ENCODE assay signal across 8 cellular contexts in genomic region chr19:42596391-42597071, GRCh38. TPM values are rescaled to one million over a fixed set of nuclear protein-coding genes. Genes with fewer than 3 reads are reported as not detected.
DNase-seq lines count a peak whose midpoint lies in the region; ATAC-seq and TF ChIP-seq lines count a peak whose summit lies in the region.

No MANE protein-coding gene starts in this region.

- no peak overlapping the region for H2BK12ac ChIP-seq in mesenchymal stem cell (ENCODE audit: low read length in 2 of 2)

- no peaks in the 10 kb centered on the region for H4K20me1 ChIP-seq in GM23338 (replicated peaks; ENCODE audit: insufficient read depth)

- no peak overlapping the region for H2BK15ac ChIP-seq in mesenchymal stem cell (ENCODE audit: low read depth, poor library complexity, severe bottlenecking)

- H3K27ac ChIP-seq in GM23338 (ENCODE audit: low read depth) (no peak overlapping the region), mesenchymal stem cell (ENCODE audit: low read length, poor library complexity, severe bottlenecking) (no peak overlapping the region), substantia nigra (ENCODE audit: low read depth, low read length, poor library complexity, severe bottlenecking) (no peak overlapping the region)

- H3K4me2 ChIP-seq in GM23338 (no peak overlapping the region), mesenchymal stem cell (ENCODE audit: low read length, poor library complexity, severe bottlenecking) (no peak overlapping the region)

- no peaks in the 10 kb centered on the region; the same call in 1 of the 2 replicates for H3K9me2 ChIP-seq in GM23338 (ENCODE audit: insufficient read depth)

- H3K4me1 Mint-ChIP-seq in GM23338 (no peaks in the 10 kb centered on the region), chondrocyte (ENCODE audit: low read depth) (no peaks in the 10 kb centered on the region)
- H3K4me1 Mint-ChIP-seq in T-helper 2 cell treated with Interferon-gamma antibody and Interleukin-4, amounts not matched to agents 5 μg/mL and 100 μg/mL, for 36 hours (ENCODE audit: low read depth) = no peaks in the 10 kb centered on the region

- H3K4me3 Mint-ChIP-seq in GM23338 = no peak overlapping the region
- no peak overlapping the region for H3K4me3 Mint-ChIP-seq in T-helper 2 cell treated with Interferon-gamma antibody and Interleukin-4, amounts not matched to agents 5 μg/mL and 100 μg/mL, for 36 hours
- no peak overlapping the region for H3K4me3 Mint-ChIP-seq in chondrocyte (ENCODE audit: unreplicated experiment)

- H4K8ac ChIP-seq in mesenchymal stem cell (ENCODE audit: low read length) = no peak overlapping the region

- no peak overlapping the region for H3K14ac ChIP-seq in mesenchymal stem cell (ENCODE audit: low read length in 2 of 2)

- H3K9me3 ChIP-seq in BE2C (no peaks in the 10 kb centered on the region), mesenchymal stem cell (ENCODE audit: control insufficient read depth, low read length) (no peaks in the 10 kb centered on the region)

- H2AFZ ChIP-seq in GM23338 (0 out of 2 replicates have a peak overlapping the region, but pooled peaks have one; percentile 23), mesenchymal stem cell (ENCODE audit: low read depth, low read length) (no peak overlapping the region)

- H3K36me3 Mint-ChIP-seq in GM23338 (ENCODE audit: low read depth) (no peaks in the 10 kb centered on the region), chondrocyte (ENCODE audit: low read depth) (no peaks in the 10 kb centered on the region)
- H3K36me3 Mint-ChIP-seq in T-helper 2 cell treated with Interferon-gamma antibody and Interleukin-4, amounts not matched to agents 5 μg/mL and 100 μg/mL, for 36 hours (ENCODE audit: low read depth) = no peaks in the 10 kb centered on the region

- no peaks in the 10 kb centered on the region for H3K79me2 ChIP-seq in GM23338 (replicated peaks; ENCODE audit: insufficient read depth)

- H3K18ac ChIP-seq in mesenchymal stem cell (ENCODE audit: low read depth in 1 of 2, low read length in 2 of 2) = no peak overlapping the region

- DNase-seq in BE2C (peak; percentile 52), GM23338 (ENCODE audit: low spot score) (peak; percentile 60), chondrocyte (ENCODE audit: low spot score) (no peak), mesenchymal stem cell (no peak), substantia nigra (lab: John Stamatoyannopoulos, UW) (peak in 34 of 49 donors; percentile 4 to 55 (median 16)), dedifferentiated amniotic fluid mesenchymal stem cell (ENCODE audit: extremely low spot score) (no peak)
- DNase-seq in T-helper 2 cell treated with Interferon-gamma antibody and Interleukin-4, amounts not matched to agents 5 μg/mL and 100 μg/mL, for 36 hours (ENCODE audit: low spot score) = peak; percentile 32

- H3K4ac ChIP-seq in mesenchymal stem cell (ENCODE audit: low read depth in 1 of 2, low read length in 2 of 2) = no peak overlapping the region

- H3K9me3 Mint-ChIP-seq in GM23338 (no peaks in the 10 kb centered on the region; the same call in 2 of the 3 replicates), chondrocyte (ENCODE audit: low read depth) (peaks cover 11% of the 10 kb centered on the region)
- no peaks in the 10 kb centered on the region for H3K9me3 Mint-ChIP-seq in T-helper 2 cell treated with Interferon-gamma antibody and Interleukin-4, amounts not matched to agents 5 μg/mL and 100 μg/mL, for 36 hours

- no peak overlapping the region for H2AK5ac ChIP-seq in mesenchymal stem cell (ENCODE audit: low read length, severe bottlenecking)

- H2BK120ac ChIP-seq in mesenchymal stem cell (ENCODE audit: low read depth, low read length) = no peak overlapping the region

- no peak overlapping the region for H3K4me3 ChIP-seq in BE2C (ENCODE audit: low read depth, low read length)
- no peak overlapping the region for H3K4me3 ChIP-seq in GM23338
- H3K4me3 ChIP-seq in mesenchymal stem cell (ENCODE audit: insufficient read depth in 1 of 2, low read depth in 1 of 2, low read length in 2 of 2) = no peak overlapping the region

- peak overlapping the region; percentile 19 for H4K91ac ChIP-seq in mesenchymal stem cell (ENCODE audit: low read length)

- TF ChIP-seq CTCF in BE2C (IDR thresholded peaks at IDR 0.05; ENCODE audit: low read depth, low read length) (peak; percentile 91), GM23338 (conservative IDR thresholded peaks at IDR 0.05; ENCODE audit: low read depth in 2 of 2) (peak; percentile 88 to 93), chondrocyte (IDR thresholded peaks at IDR 0.05) (peak; percentile 82)

- H3K9ac ChIP-seq in mesenchymal stem cell (ENCODE audit: low read length) = no peak overlapping the region

- no peak overlapping the region for H2BK5ac ChIP-seq in mesenchymal stem cell (ENCODE audit: low read depth, low read length, poor library complexity, severe bottlenecking)

- no peaks in the 10 kb centered on the region for H3K79me1 ChIP-seq in mesenchymal stem cell (replicated peaks; ENCODE audit: low read length, poor library complexity, severe bottlenecking)

- H3K36me3 ChIP-seq in BE2C (no peaks in the 10 kb centered on the region), GM23338 (ENCODE audit: insufficient read depth) (no peaks in the 10 kb centered on the region), mesenchymal stem cell (ENCODE audit: control insufficient read depth in 1 of 2, insufficient read depth in 2 of 2, low read depth in 1 of 2, low read length in 2 of 2) (no peaks in the 10 kb centered on the region)

- no peak overlapping the region for H3K27ac Mint-ChIP-seq in GM23338
- H3K27ac Mint-ChIP-seq in T-helper 2 cell treated with Interferon-gamma antibody and Interleukin-4, amounts not matched to agents 5 μg/mL and 100 μg/mL, for 36 hours = no peak overlapping the region
- H3K27ac Mint-ChIP-seq in chondrocyte (ENCODE audit: unreplicated experiment) = no peak overlapping the region

- WGBS in mesenchymal stem cell = 53% methylated on average over 14 of the region's 16 CpGs

- H3K27me3 ChIP-seq in BE2C (peaks cover 2% of the 10 kb centered on the region), GM23338 (ENCODE audit: insufficient read depth) (no peaks in the 10 kb centered on the region), mesenchymal stem cell (ENCODE audit: control insufficient read depth in 1 of 2, insufficient read depth in 1 of 2, low read length in 2 of 2) (peaks cover 0 to 57% of the 10 kb centered on the region in 2 experiments)

- H3K27me3 Mint-ChIP-seq in GM23338 (ENCODE audit: insufficient read depth, low read depth, poor library complexity) = peaks cover 12% of the 10 kb centered on the region
- peaks cover 9% of the 10 kb centered on the region for H3K27me3 Mint-ChIP-seq in T-helper 2 cell treated with Interferon-gamma antibody and Interleukin-4, amounts not matched to agents 5 μg/mL and 100 μg/mL, for 36 hours (ENCODE audit: low read depth)
- H3K27me3 Mint-ChIP-seq in chondrocyte (ENCODE audit: low read depth) = peaks cover 14% of the 10 kb centered on the region

- H3K23ac ChIP-seq in mesenchymal stem cell (ENCODE audit: low read length in 2 of 2) = no peak overlapping the region

- ATAC-seq in GM23338 (peak; percentile 89), GM21447 (IDR thresholded peaks at IDR 0.05; ENCODE audit: unreplicated experiment) (no peak)

- no peaks in the 10 kb centered on the region for H3F3A ChIP-seq in GM23338 (replicated peaks; ENCODE audit: low read depth)

- H3K4me1 ChIP-seq in BE2C = no peaks in the 10 kb centered on the region
- H3K4me1 ChIP-seq in GM23338 (ENCODE audit: insufficient read depth) = no peaks in the 10 kb centered on the region
- H3K4me1 ChIP-seq in mesenchymal stem cell (ENCODE audit: control insufficient read depth, insufficient read depth, low read depth, low read length) = no peaks in the 10 kb centered on the region

TF ChIP-seq in GM23338, 12 proteins besides CTCF, POLR2A, EP300 and RAD21 (continues in another document):
- TF ChIP-seq, protein P1, sequence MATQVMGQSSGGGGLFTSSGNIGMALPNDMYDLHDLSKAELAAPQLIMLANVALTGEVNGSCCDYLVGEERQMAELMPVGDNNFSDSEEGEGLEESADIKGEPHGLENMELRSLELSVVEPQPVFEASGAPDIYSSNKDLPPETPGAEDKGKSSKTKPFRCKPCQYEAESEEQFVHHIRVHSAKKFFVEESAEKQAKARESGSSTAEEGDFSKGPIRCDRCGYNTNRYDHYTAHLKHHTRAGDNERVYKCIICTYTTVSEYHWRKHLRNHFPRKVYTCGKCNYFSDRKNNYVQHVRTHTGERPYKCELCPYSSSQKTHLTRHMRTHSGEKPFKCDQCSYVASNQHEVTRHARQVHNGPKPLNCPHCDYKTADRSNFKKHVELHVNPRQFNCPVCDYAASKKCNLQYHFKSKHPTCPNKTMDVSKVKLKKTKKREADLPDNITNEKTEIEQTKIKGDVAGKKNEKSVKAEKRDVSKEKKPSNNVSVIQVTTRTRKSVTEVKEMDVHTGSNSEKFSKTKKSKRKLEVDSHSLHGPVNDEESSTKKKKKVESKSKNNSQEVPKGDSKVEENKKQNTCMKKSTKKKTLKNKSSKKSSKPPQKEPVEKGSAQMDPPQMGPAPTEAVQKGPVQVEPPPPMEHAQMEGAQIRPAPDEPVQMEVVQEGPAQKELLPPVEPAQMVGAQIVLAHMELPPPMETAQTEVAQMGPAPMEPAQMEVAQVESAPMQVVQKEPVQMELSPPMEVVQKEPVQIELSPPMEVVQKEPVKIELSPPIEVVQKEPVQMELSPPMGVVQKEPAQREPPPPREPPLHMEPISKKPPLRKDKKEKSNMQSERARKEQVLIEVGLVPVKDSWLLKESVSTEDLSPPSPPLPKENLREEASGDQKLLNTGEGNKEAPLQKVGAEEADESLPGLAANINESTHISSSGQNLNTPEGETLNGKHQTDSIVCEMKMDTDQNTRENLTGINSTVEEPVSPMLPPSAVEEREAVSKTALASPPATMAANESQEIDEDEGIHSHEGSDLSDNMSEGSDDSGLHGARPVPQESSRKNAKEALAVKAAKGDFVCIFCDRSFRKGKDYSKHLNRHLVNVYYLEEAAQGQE (IDR thresholded peaks at IDR 0.05; ENCODE audit: unreplicated experiment) = no peak
- TF ChIP-seq EZH2 (IDR thresholded peaks at IDR 0.05; ENCODE audit: low read depth, unreplicated experiment) (no peak), ZNF331 (CRISPR knock-in tag; IDR thresholded peaks at IDR 0.05; ENCODE audit: low read depth) (no peak)
- TF ChIP-seq, protein P2, sequence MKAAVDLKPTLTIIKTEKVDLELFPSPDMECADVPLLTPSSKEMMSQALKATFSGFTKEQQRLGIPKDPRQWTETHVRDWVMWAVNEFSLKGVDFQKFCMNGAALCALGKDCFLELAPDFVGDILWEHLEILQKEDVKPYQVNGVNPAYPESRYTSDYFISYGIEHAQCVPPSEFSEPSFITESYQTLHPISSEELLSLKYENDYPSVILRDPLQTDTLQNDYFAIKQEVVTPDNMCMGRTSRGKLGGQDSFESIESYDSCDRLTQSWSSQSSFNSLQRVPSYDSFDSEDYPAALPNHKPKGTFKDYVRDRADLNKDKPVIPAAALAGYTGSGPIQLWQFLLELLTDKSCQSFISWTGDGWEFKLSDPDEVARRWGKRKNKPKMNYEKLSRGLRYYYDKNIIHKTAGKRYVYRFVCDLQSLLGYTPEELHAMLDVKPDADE (IDR thresholded peaks at IDR 0.05) = no peak

RNA-seq across cellular contexts. Expression of gene CEACAM8, which starts 1.8 kb away (rescaled TPM):
- polyA plus RNA-seq in BE2C (2012; ENCODE audit: insufficient read depth, insufficient read length, low read depth) = not detected
- total RNA-seq in GM23338 (2014; rRNA removed; shearing (Covaris generic)) = not detected in 2 replicates
- polyA plus RNA-seq in GM23338 (2016; fragmentation: Nextera tagmentation; extraction: Ambion mirVana) = not detected in 2 replicates
- total RNA-seq in chondrocyte = not detected in 3 replicates
- not detected for polyA plus RNA-seq in mesenchymal stem cell (2013, experiment 1 of 2)
- not detected for polyA plus RNA-seq in mesenchymal stem cell (2013, experiment 2 of 2)

Comparison
In these comparisons a context has a peak if more than half of its experiments do, and no peak if none do; other contexts are left out.
1. DNase-seq: peak in BE2C (single experiment), GM23338 (single experiment), T-helper 2 cell treated with Interferon-gamma antibody and Interleukin-4, amounts not matched to agents 5 μg/mL and 100 μg/mL, for 36 hours (single experiment) and substantia nigra (34 of 49); none in chondrocyte (single experiment), mesenchymal stem cell (single experiment) and dedifferentiated amniotic fluid mesenchymal stem cell (single experiment).
2. Peak in every context shown above with its lines, with median percentiles within 50 percentile points of each other: CTCF ChIP-seq.